12 cellular contexts compared by ENCODE assay signal in genomic region chr2:43518718-43519117, GRCh38.
DNase-seq lines count a peak whose midpoint lies in the region; ATAC-seq and TF ChIP-seq lines count a peak whose summit lies in the region.
"Had no signal": no experiment of that assay in that cellular context is flagged by ENCODE, and none has a peak within 500 bp of the region (broad histone marks: within the 10 kb centered on the region; RNA-seq: fewer than 3 reads in every experiment).

No MANE protein-coding gene starts in this region.

- no peak overlapping the region for H3K4me2 ChIP-seq in IMR-90 (ENCODE audit: low read depth, low read length)
- H3K4me2 ChIP-seq in OCI-LY7 (ENCODE audit: low read length), result no peak overlapping the region

- intact Hi-C loops in IMR-90 (cut with micrococcal nuclease) (no loop called here), esophagus squamous epithelium (cut with DNase I) (no loop called here), sigmoid colon (cut with DNase I) (no loop called here), OCI-LY7 (cut with micrococcal nuclease; ENCODE audit: unreplicated experiment) (no loop called here)

- no peak for DNase-seq in IMR-90
- DNase-seq in esophagus squamous epithelium (lab: John Stamatoyannopoulos, UW), result no peak
- DNase-seq in sigmoid colon, result no peak
- no peak for DNase-seq in NK-92 (lab: John Stamatoyannopoulos, UW; ENCODE audit: unreplicated experiment)
- no peak for DNase-seq in OCI-LY7 (ENCODE audit: low spot score)
- no peak for DNase-seq in stimulated activated CD4-positive, alpha-beta T cell treated with anti-CD3 and anti-CD28 coated beads, Interleukin-4, amount 100 ng/mL, for 24 hours
- DNase-seq: activated B cell treated with CpG ODN at 0.5 μM for 24 hours; activated T-cell treated with anti-CD3 and anti-CD28 coated beads, Interleukin-2, amount 50 U/mL, for 48 hours; BE2C; NCI-H774 had no signal

- no peak overlapping the region for H3K56ac ChIP-seq in IMR-90 (ENCODE audit: extremely low read depth, insufficient read depth, low read length)

- peak overlapping the region; percentile 23; the same call in 1 of the 2 replicates for H4K91ac ChIP-seq in IMR-90 (ENCODE audit: insufficient read depth, low read depth, low read length)

- in situ Hi-C loops in IMR-90 (cut with MboI; ENCODE audit: low sequenced_read_pairs), result no loop called here

- peak overlapping the region; percentile 98 for H2BK5ac ChIP-seq in IMR-90 (ENCODE audit: low read depth, low read length, poor library complexity, severe bottlenecking)

- no peaks in the 10 kb centered on the region; the same call in 1 of the 2 replicates for H3K36me3 ChIP-seq in ACC112 (ENCODE audit: insufficient read depth, low read length)
- no peaks in the 10 kb centered on the region for H3K36me3 ChIP-seq in IMR-90 (ENCODE audit: control insufficient read depth, insufficient read depth, low read length)
- no peaks in the 10 kb centered on the region for H3K36me3 ChIP-seq in esophagus squamous epithelium
- no peaks in the 10 kb centered on the region for H3K36me3 ChIP-seq in sigmoid colon
- H3K36me3 ChIP-seq in OCI-LY7 (ENCODE audit: insufficient read depth, low read length), result peaks cover 7% of the 10 kb centered on the region; the same call in 1 of the 2 replicates
- H3K36me3 ChIP-seq: BE2C had no signal

- H3K4me3 ChIP-seq in ACC112 (ENCODE audit: low read depth, low read length) (no peak overlapping the region), IMR-90 (ENCODE audit: insufficient read depth, low read depth, low read length) (no peak overlapping the region), esophagus squamous epithelium (no peak overlapping the region), sigmoid colon (no peak overlapping the region), OCI-LY7 (ENCODE audit: low read depth, low read length, poor library complexity, severe bottlenecking) (no peak overlapping the region)

- peak overlapping the region; percentile 31 for H4K5ac ChIP-seq in IMR-90 (ENCODE audit: low read depth, low read length)

- dilution Hi-C loops in IMR-90 (cut with HindIII; ENCODE audit: low sequenced_read_pairs, unreplicated experiment), result no loop called here

- BruUV-seq in IMR-90 (replicated peaks; lab: Mats Ljungman, UMichigan) (no TSS peak), OCI-LY7 (replicated peaks; lab: Mats Ljungman, UMichigan) (no TSS peak)

- H3K27me3 ChIP-seq in ACC112 (ENCODE audit: insufficient read depth, low read length) (no peaks in the 10 kb centered on the region), IMR-90 (ENCODE audit: control insufficient read depth, insufficient read depth, low read length) (no peaks in the 10 kb centered on the region), esophagus squamous epithelium (no peaks in the 10 kb centered on the region), sigmoid colon (no peaks in the 10 kb centered on the region)
- H3K27me3 ChIP-seq: BE2C had no signal

- no peaks in the 10 kb centered on the region for H3K79me2 ChIP-seq in ACC112 (ENCODE audit: control insufficient read depth, insufficient read depth, low read length, unreplicated experiment)
- no peaks in the 10 kb centered on the region for H3K79me2 ChIP-seq in OCI-LY7 (ENCODE audit: insufficient read depth, low read depth, low read length)

- H3K18ac ChIP-seq in IMR-90 (ENCODE audit: low read depth, low read length), result peak overlapping the region; percentile 94; the same call in 1 of the 2 replicates

- peaks cover 13% of the 10 kb centered on the region for H3K4me1 ChIP-seq in ACC112 (ENCODE audit: control insufficient read depth, insufficient read depth, low read length, unreplicated experiment)
- peaks cover 8% of the 10 kb centered on the region for H3K4me1 ChIP-seq in IMR-90 (ENCODE audit: control insufficient read depth, insufficient read depth, low read length)
- H3K4me1 ChIP-seq in esophagus squamous epithelium, result peaks cover 0 to 63% (median 32%) of the 10 kb centered on the region in 3 donors
- peaks cover 0 to 60% (median 56%) of the 10 kb centered on the region in 4 donors for H3K4me1 ChIP-seq in sigmoid colon
- no peaks in the 10 kb centered on the region for H3K4me1 ChIP-seq in OCI-LY7 (ENCODE audit: insufficient read depth, low read length, poor library complexity, severe bottlenecking)

- no peak overlapping the region for H2AK9ac ChIP-seq in IMR-90 (replicated peaks; ENCODE audit: low read depth, low read length, poor library complexity)

- TF ChIP-seq EP300 in sigmoid colon (IDR thresholded peaks at IDR 0.05), result no peak

- peak overlapping the region; percentile 89 for H2BK20ac ChIP-seq in IMR-90 (ENCODE audit: low read depth, low read length)

- H4K20me1 ChIP-seq in IMR-90 (ENCODE audit: insufficient read depth, low read length) (no peaks in the 10 kb centered on the region), OCI-LY7 (ENCODE audit: insufficient read depth, low read length) (no peaks in the 10 kb centered on the region; the same call in 1 of the 2 replicates)

- peak overlapping the region; percentile 85 for H3K4ac ChIP-seq in IMR-90 (ENCODE audit: low read depth, low read length)

- CTCF ChIA-PET in IMR-90 (lab: Yijun Ruan, JAX), result interaction anchor here (2.6 kb wide), 1 partner anchor 21 kb away, joined by 6 read pairs; no protein-coding TSS in a partner anchor
- CTCF ChIA-PET in OCI-LY7 (lab: Charles Lee; ENCODE audit: unreplicated experiment), result interaction anchor here (0.6 kb wide), 1 partner anchor 40 kb away, joined by 3 read pairs; no protein-coding TSS in a partner anchor

- peak overlapping the region; percentile 90 for H3K14ac ChIP-seq in IMR-90 (replicated peaks; ENCODE audit: low read depth, low read length)

- H3K9me3 ChIP-seq in IMR-90 (ENCODE audit: control insufficient read depth, insufficient read depth, low read length) (no peaks in the 10 kb centered on the region), esophagus squamous epithelium (no peaks in the 10 kb centered on the region), sigmoid colon (no peaks in the 10 kb centered on the region), OCI-LY7 (ENCODE audit: low read length) (no peaks in the 10 kb centered on the region)
- H3K9me3 ChIP-seq: BE2C had no signal

- no peak for ATAC-seq in IMR-90 (ENCODE audit: low read depth)
- no peak for ATAC-seq in HG03159 (IDR thresholded peaks at IDR 0.05; ENCODE audit: unreplicated experiment)

- 0 out of 2 replicates have a peak, but pooled peaks cover under 1% of the 10 kb centered on the region for H3K9me2 ChIP-seq in OCI-LY7 (ENCODE audit: insufficient read depth, low read length)

- TF ChIP-seq RAD21 in IMR-90 (IDR thresholded peaks at IDR 0.05; ENCODE audit: low read length), result no peak

- H3K79me1 ChIP-seq in IMR-90 (ENCODE audit: low read depth in 1 of 2, low read length in 2 of 2), result peaks cover 4 to 14% of the 10 kb centered on the region in 2 experiments; a peak in 3 of 4 replicates

- H2BK15ac ChIP-seq in IMR-90 (ENCODE audit: low read depth, low read length), result peak overlapping the region; percentile 67; the same call in 1 of the 3 replicates

- H3K27ac ChIP-seq in ACC112 (ENCODE audit: low read depth, low read length), result peak overlapping the region; percentile 94
- peak overlapping the region; percentile 25; the same call in 1 of the 2 replicates for H3K27ac ChIP-seq in IMR-90 (ENCODE audit: insufficient read depth, low read length)
- H3K27ac ChIP-seq in esophagus squamous epithelium, result peak overlapping the region; percentile 75 to 88 (median 84)
- peak overlapping the region; percentile 63 to 83 (median 82) for H3K27ac ChIP-seq in sigmoid colon
- H3K27ac ChIP-seq in OCI-LY7 (ENCODE audit: low read depth, low read length, poor library complexity, severe bottlenecking), result no peak overlapping the region

- peak overlapping the region; percentile 61; the same call in 1 of the 2 replicates for H2AK5ac ChIP-seq in IMR-90 (ENCODE audit: low read depth, low read length)

- H3K9ac ChIP-seq in IMR-90 (ENCODE audit: low read depth, low read length), result no peak overlapping the region

- TF ChIP-seq POLR2A in IMR-90 (IDR thresholded peaks at IDR 0.05; ENCODE audit: low read depth, low read length) (no peak), esophagus squamous epithelium (IDR thresholded peaks at IDR 0.05) (no peak), sigmoid colon (IDR thresholded peaks at IDR 0.05) (no peak)

- H3K23ac ChIP-seq in IMR-90 (ENCODE audit: low read depth, low read length), result peak overlapping the region; percentile 28; the same call in 1 of the 2 replicates

- POLR2A ChIA-PET in IMR-90 (lab: Charles Lee; ENCODE audit: unreplicated experiment), result no interaction called here
- POLR2A ChIA-PET in OCI-LY7 (lab: Charles Lee), result interaction anchor here (0.6 kb wide), 1 partner anchor 680 kb away, joined by 4 read pairs; no protein-coding TSS in a partner anchor

- H4K8ac ChIP-seq in IMR-90 (ENCODE audit: low read depth in 2 of 2, low read length in 2 of 2), result peak overlapping the region in 1 of 2 experiments; percentile 72; a peak in 1 of 4 replicates

- H2AFZ ChIP-seq in ACC112 (ENCODE audit: low read length, unreplicated experiment) (no peak overlapping the region), IMR-90 (replicated peaks; ENCODE audit: low read length, poor library complexity) (no peak overlapping the region), OCI-LY7 (ENCODE audit: low read length) (no peak overlapping the region)

- TF ChIP-seq CTCF in IMR-90 (conservative IDR thresholded peaks at IDR 0.05; ENCODE audit: low read depth, low read length) (no peak), esophagus squamous epithelium (IDR thresholded peaks at IDR 0.05) (no peak), sigmoid colon (IDR thresholded peaks at IDR 0.05) (no peak), OCI-LY7 (conservative IDR thresholded peaks at IDR 0.05; ENCODE audit: low read length) (no peak)

- H3K9me1 ChIP-seq in IMR-90 (ENCODE audit: insufficient read depth, low read length), result peaks cover 6% of the 10 kb centered on the region

- no CpG with 5 or more reads among the region's 2 CpGs for WGBS in IMR-90 (ENCODE audit: extremely low coverage in 2 of 2, insufficient read length in 1 of 2), 2 experiments
- 88 to 91% methylated on average over 2 of the region's 2 CpGs for WGBS in esophagus squamous epithelium, 2 donors
- 97% methylated on average over 2 of the region's 2 CpGs for WGBS in sigmoid colon, 2 donors

- peak overlapping the region; percentile 92 for H2BK120ac ChIP-seq in IMR-90 (ENCODE audit: low read depth, low read length)

TF ChIP-seq in IMR-90, 13 proteins besides CTCF, POLR2A, EP300 and RAD21 (continues in another document):
- TF ChIP-seq ELK1 (IDR thresholded peaks at IDR 0.05; ENCODE audit: borderline replicate concordance, low read depth, low read length), result no peak
